ENCODE assay signal across 1 cellular context in genomic region chr17:1449412-1449967, GRCh38.
TF ChIP-seq lines count a peak whose summit lies in the region.

No MANE protein-coding gene starts in this region.

TF ChIP-seq in HEK293, 187 proteins besides CTCF, POLR2A, EP300 and RAD21 (continued from another document):
- TF ChIP-seq, protein P1, sequence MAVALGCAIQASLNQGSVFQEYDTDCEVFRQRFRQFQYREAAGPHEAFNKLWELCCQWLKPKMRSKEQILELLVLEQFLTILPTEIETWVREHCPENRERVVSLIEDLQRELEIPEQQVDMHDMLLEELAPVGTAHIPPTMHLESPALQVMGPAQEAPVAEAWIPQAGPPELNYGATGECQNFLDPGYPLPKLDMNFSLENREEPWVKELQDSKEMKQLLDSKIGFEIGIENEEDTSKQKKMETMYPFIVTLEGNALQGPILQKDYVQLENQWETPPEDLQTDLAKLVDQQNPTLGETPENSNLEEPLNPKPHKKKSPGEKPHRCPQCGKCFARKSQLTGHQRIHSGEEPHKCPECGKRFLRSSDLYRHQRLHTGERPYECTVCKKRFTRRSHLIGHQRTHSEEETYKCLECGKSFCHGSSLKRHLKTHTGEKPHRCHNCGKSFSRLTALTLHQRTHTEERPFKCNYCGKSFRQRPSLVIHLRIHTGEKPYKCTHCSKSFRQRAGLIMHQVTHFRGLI (tag by site-specific recombination; IDR thresholded peaks at IDR 0.05), result peak; percentile 70; the same call in 1 of the 2 replicates
- no peak for TF ChIP-seq ZNF664 (tag by site-specific recombination; IDR thresholded peaks at IDR 0.05)
- no peak for TF ChIP-seq ZNF639 (tag by site-specific recombination; IDR thresholded peaks at IDR 0.05)
